Comparison of ENCODE assay signal across 15 cellular contexts in the genomic region with DNA sequence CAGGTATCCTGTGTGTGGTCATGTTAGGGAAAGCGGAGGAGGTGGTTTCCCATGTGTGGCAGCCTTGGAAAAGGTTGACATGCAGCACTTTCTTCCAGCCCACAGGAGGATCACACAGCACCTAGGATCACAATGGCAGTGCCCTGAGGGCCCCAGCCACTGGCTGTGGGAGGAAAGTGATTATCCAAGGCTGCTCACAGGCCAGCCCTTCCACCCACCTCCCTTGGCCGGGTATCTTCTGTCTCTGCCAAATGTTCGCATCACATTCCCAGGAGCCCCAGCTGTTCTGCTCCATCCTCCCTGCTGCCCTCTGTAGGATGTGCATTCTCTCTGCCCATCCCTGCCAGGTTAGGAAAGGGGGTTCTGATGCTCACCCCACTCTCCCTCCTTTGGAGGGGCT. TPM values are rescaled to one million over a fixed set of nuclear protein-coding genes. Genes with fewer than 3 reads are reported as not detected.
A peak's percentile ranks its signal among the peaks of the same experiment; 100 is the strongest.
DNase-seq lines count a peak whose midpoint lies in the region; ATAC-seq and TF ChIP-seq lines count a peak whose summit lies in the region.
"Had no signal": no experiment of that assay in that cellular context is flagged by ENCODE, and none has a peak within 500 bp of the region (broad histone marks: within the 10 kb centered on the region; RNA-seq: fewer than 3 reads in every experiment).

No MANE protein-coding gene starts in this region.

- no peak; the same call in 2 of the 3 replicates for ATAC-seq in RWPE2 (ENCODE audit: low read depth)

- in situ Hi-C loops in GM23248 (cut with MboI): no loop called here

- TF ChIP-seq POLR2A in uterus (IDR thresholded peaks at IDR 0.05): no peak

- H3K9ac ChIP-seq in GM23248: no peak overlapping the region
- H3K9ac ChIP-seq: KMS-11 had no signal

- H4K20me1 ChIP-seq in GM23248 (ENCODE audit: insufficient read depth): no peaks in the 10 kb centered on the region

- H3K4me2 ChIP-seq in GM23248 (ENCODE audit: unreplicated experiment): no peak overlapping the region
- H3K4me2 ChIP-seq: KMS-11 had no signal

- H3F3A ChIP-seq in GM23248 (ENCODE audit: insufficient read depth): no peaks in the 10 kb centered on the region

- peak; percentile 13 for TF ChIP-seq CTCF in RWPE2 (IDR thresholded peaks at IDR 0.05; ENCODE audit: poor library complexity, severe bottlenecking)
- no peak for TF ChIP-seq CTCF in uterus (IDR thresholded peaks at IDR 0.05)

- H3K36me3 ChIP-seq in GM23248 (ENCODE audit: low read depth) (no peaks in the 10 kb centered on the region), RWPE2 (ENCODE audit: low read depth) (no peaks in the 10 kb centered on the region), uterus (no peaks in the 10 kb centered on the region)

- H3K4me3 ChIP-seq in GM23248 (no peak overlapping the region), RWPE2 (ENCODE audit: severe bottlenecking) (no peak overlapping the region), uterus (no peak overlapping the region)

- no peaks in the 10 kb centered on the region for H3K9me2 ChIP-seq in GM23248 (ENCODE audit: insufficient read depth)

- no peak overlapping the region for H2AFZ ChIP-seq in GM23248

- intact Hi-C loops in uterus (cut with DNase I; ENCODE audit: low total_unique reads): no loop called here
- intact Hi-C loops in posterior cingulate gyrus (cut with DNase I): loop anchor here (5.0 kb wide), 1 partner anchor 40 kb away; a partner anchor contains a TSS

- DNase-seq in A172 (ENCODE audit: low spot score) (peak; percentile 34), GM23248 (peak; percentile 78), RWPE2 (ENCODE audit: low spot score) (no peak), fibroblast of peridontal ligament (ENCODE audit: extremely low read depth) (peak; percentile 29), DMS79 treated with DMSO at 0.1 percent for 48 hours (lab: John Stamatoyannopoulos, UW) (no peak), glomerular visceral epithelial cell (ENCODE audit: extremely low spot score) (no peak), uterus (no peak), posterior cingulate gyrus (no peak)
- DNase-seq: activated naive CD4-positive, alpha-beta T cell treated with anti-CD3 and anti-CD28 coated beads, Interleukin-2, amount 50 U/mL, for 16 hours; NCI-H2029 treated with DMSO at 0.1 percent for 48 hours; stimulated activated CD4-positive, alpha-beta T cell treated with anti-CD3 and anti-CD28 coated beads, Interleukin-4, amount 100 ng/mL, for 1 hour; stimulated activated naive CD4-positive, alpha-beta T cell had no signal

- WGBS in GM23248 (ENCODE audit: low coverage in 1 of 2, low lambda C conversion rate in 2 of 2, missing lambda C conversion rate in 2 of 2), 2 experiments: 12 to 25% methylated on average over 3 of the region's 3 CpGs

- no peaks in the 10 kb centered on the region for H3K9me3 ChIP-seq in GM23248 (ENCODE audit: low read depth)
- no peaks in the 10 kb centered on the region for H3K9me3 ChIP-seq in RWPE2 (ENCODE audit: severe bottlenecking)
- H3K9me3 ChIP-seq in uterus: no peaks in the 10 kb centered on the region

- H3K79me2 ChIP-seq in GM23248 (ENCODE audit: insufficient read depth): no peaks in the 10 kb centered on the region

- no peak overlapping the region for H3K27ac ChIP-seq in GM23248
- H3K27ac ChIP-seq in RWPE2 (ENCODE audit: poor library complexity, severe bottlenecking): no peak overlapping the region
- H3K27ac ChIP-seq in uterus: no peak overlapping the region
- H3K27ac ChIP-seq: KMS-11 had no signal

- H3K4me1 ChIP-seq in GM23248 (ENCODE audit: insufficient read depth) (no peaks in the 10 kb centered on the region), RWPE2 (ENCODE audit: insufficient read depth, poor library complexity, severe bottlenecking) (no peaks in the 10 kb centered on the region), uterus (peaks cover 0 to 7% of the 10 kb centered on the region in 2 donors)

- peaks cover 45% of the 10 kb centered on the region for H3K27me3 ChIP-seq in GM23248 (replicated peaks; ENCODE audit: insufficient read depth)
- H3K27me3 ChIP-seq in RWPE2 (ENCODE audit: insufficient read depth, poor library complexity, severe bottlenecking): peaks cover 12% of the 10 kb centered on the region
- H3K27me3 ChIP-seq in uterus: peaks cover 18 to 24% of the 10 kb centered on the region in 2 donors

RNA-seq across cellular contexts. Expression of a gene that starts 2.5 kb away (rescaled TPM):
- not detected in 2 replicates for total RNA-seq in A172 (2014; rRNA removed; shearing (Covaris generic))
- total RNA-seq in GM23248 (2014; rRNA removed; shearing (Covaris generic)): not detected in 2 replicates
- not detected in 2 replicates for polyA plus RNA-seq in GM23248 (2016; fragmentation: Nextera tagmentation; extraction: Ambion mirVana)
- total RNA-seq in uterus: 1 to 10 TPM in 2 of 4 donors, not detected in 2; 1.7 to 1.9 TPM
- total RNA-seq: fibroblast of lung, G401 had no signal
- polyA plus RNA-seq: fibroblast of lung had no signal

RNA-seq across cellular contexts. Expression of a gene that starts 40.8 kb away (rescaled TPM):
- 6.6 and 8.3 TPM in 2 replicates for total RNA-seq in A172 (2014; rRNA removed; shearing (Covaris generic))
- total RNA-seq in GM23248 (2014; rRNA removed; shearing (Covaris generic)): 3.5 and 5.9 TPM in 2 replicates
- 1.2 and 1.3 TPM in 2 replicates for polyA plus RNA-seq in GM23248 (2016; fragmentation: Nextera tagmentation; extraction: Ambion mirVana)
- total RNA-seq in uterus: 1 to 10 TPM in 3 of 4 donors, not detected in 1; 6.7 to 9.3 (median 8.8) TPM

RNA-seq across cellular contexts. Expression of a gene that starts 48.4 kb away (rescaled TPM):
- 53.0 and 70.7 TPM in 2 replicates for total RNA-seq in A172 (2014; rRNA removed; shearing (Covaris generic))
- total RNA-seq in GM23248 (2014; rRNA removed; shearing (Covaris generic)): 72.1 and 101 TPM in 2 replicates
- 69.7 and 78.0 TPM in 2 replicates for polyA plus RNA-seq in GM23248 (2016; fragmentation: Nextera tagmentation; extraction: Ambion mirVana)
- total RNA-seq in uterus: 100 to 1,000 TPM in 1 of 4 donors, 10 to 100 TPM in 3; 21.5 to 106 (median 50.9) TPM

RNA-seq across cellular contexts. Expression of a gene that starts 56.4 kb away (rescaled TPM):
- total RNA-seq in A172 (2014; rRNA removed; shearing (Covaris generic)): 1.4 and 2.5 TPM in 2 replicates
- total RNA-seq in GM23248 (2014; rRNA removed; shearing (Covaris generic)): 5.2 and 5.7 TPM in 2 replicates
- polyA plus RNA-seq in GM23248 (2016; fragmentation: Nextera tagmentation; extraction: Ambion mirVana): 12.7 and 14.3 TPM in 2 replicates
- 10 to 100 TPM in 1 of 4 donors, 1 to 10 TPM in 2, under 1 TPM in 1; 0.29 to 14.1 (median 3.3) TPM for total RNA-seq in uterus

RNA-seq across cellular contexts. Expression of a gene that starts 56.6 kb away (rescaled TPM):
- total RNA-seq in A172 (2014; rRNA removed; shearing (Covaris generic)): 129 and 138 TPM in 2 replicates
- 36.2 and 48.2 TPM in 2 replicates for total RNA-seq in GM23248 (2014; rRNA removed; shearing (Covaris generic))
- 95.1 and 98.5 TPM in 2 replicates for polyA plus RNA-seq in GM23248 (2016; fragmentation: Nextera tagmentation; extraction: Ambion mirVana)
- total RNA-seq in uterus: 10 to 100 TPM; 12.4 to 54.6 (median 31.5) TPM

Comparison
In these comparisons a context has a peak if more than half of its experiments do, and no peak if none do; other contexts are left out.
1. DNase-seq: peak in A172 (single experiment), GM23248 (single experiment) and fibroblast of peridontal ligament (single experiment); none in RWPE2 (single experiment), DMS79 treated with DMSO at 0.1 percent for 48 hours (single experiment), glomerular visceral epithelial cell (single experiment), uterus (0 of 2) and posterior cingulate gyrus (0 of 10).